Comparison of ENCODE assay signal across 3 cellular contexts in genomic region chr1:35178874-35179380, GRCh38.
TF ChIP-seq lines count a peak whose summit lies in the region.

No MANE protein-coding gene starts in this region.

TF ChIP-seq in K562, 482 proteins besides CTCF, POLR2A, EP300 and RAD21 (continued from another document):
- TF ChIP-seq POLR2AphosphoS5 (IDR thresholded peaks at IDR 0.05; ENCODE audit: control insufficient read depth, insufficient read depth, low read depth, low read length) = peak; percentile 46
- no peak for TF ChIP-seq ZFX (CRISPR knock-in tag; IDR thresholded peaks at IDR 0.05)
- TF ChIP-seq POLR2B (IDR thresholded peaks at IDR 0.05; ENCODE audit: low read depth, partially characterized antibody) = peak; percentile 9
- 0 out of 2 replicates have a peak, but pooled peaks have one; percentile 32 for TF ChIP-seq MYNN (IDR thresholded peaks at IDR 0.05)
- no peak for TF ChIP-seq MYNN (CRISPR knock-in tag; IDR thresholded peaks at IDR 0.05)

TF ChIP-seq in liver, 16 proteins besides CTCF, POLR2A, EP300 and RAD21 (continued from another document):
- TF ChIP-seq MAX (IDR thresholded peaks at IDR 0.05) (peak; percentile 59), HNF4G (IDR thresholded peaks at IDR 0.05) (peak; percentile 78), RXRA (IDR thresholded peaks at IDR 0.05) (peak; percentile 75 to 80), NR2F2 (IDR thresholded peaks at IDR 0.05) (no peak), TAF1 (conservative IDR thresholded peaks at IDR 0.05) (peak; percentile 67), SP1 (IDR thresholded peaks at IDR 0.05) (peak; percentile 94), EGR1 (IDR thresholded peaks at IDR 0.05; ENCODE audit: low read depth in 2 of 2) (peak; percentile 14 to 48), YY1 (IDR thresholded peaks at IDR 0.05) (peak; percentile 95), FOXA2 (IDR thresholded peaks at IDR 0.05) (peak; percentile 68), HNF4A (conservative IDR thresholded peaks at IDR 0.05) (peak; percentile 93), JUND (IDR thresholded peaks at IDR 0.05) (peak; percentile 61 to 63), GABPA (IDR thresholded peaks at IDR 0.05 in 1 of 2, conservative IDR thresholded peaks at IDR 0.05 in 1 of 2) (no peak)
- TF ChIP-seq, protein P1, sequence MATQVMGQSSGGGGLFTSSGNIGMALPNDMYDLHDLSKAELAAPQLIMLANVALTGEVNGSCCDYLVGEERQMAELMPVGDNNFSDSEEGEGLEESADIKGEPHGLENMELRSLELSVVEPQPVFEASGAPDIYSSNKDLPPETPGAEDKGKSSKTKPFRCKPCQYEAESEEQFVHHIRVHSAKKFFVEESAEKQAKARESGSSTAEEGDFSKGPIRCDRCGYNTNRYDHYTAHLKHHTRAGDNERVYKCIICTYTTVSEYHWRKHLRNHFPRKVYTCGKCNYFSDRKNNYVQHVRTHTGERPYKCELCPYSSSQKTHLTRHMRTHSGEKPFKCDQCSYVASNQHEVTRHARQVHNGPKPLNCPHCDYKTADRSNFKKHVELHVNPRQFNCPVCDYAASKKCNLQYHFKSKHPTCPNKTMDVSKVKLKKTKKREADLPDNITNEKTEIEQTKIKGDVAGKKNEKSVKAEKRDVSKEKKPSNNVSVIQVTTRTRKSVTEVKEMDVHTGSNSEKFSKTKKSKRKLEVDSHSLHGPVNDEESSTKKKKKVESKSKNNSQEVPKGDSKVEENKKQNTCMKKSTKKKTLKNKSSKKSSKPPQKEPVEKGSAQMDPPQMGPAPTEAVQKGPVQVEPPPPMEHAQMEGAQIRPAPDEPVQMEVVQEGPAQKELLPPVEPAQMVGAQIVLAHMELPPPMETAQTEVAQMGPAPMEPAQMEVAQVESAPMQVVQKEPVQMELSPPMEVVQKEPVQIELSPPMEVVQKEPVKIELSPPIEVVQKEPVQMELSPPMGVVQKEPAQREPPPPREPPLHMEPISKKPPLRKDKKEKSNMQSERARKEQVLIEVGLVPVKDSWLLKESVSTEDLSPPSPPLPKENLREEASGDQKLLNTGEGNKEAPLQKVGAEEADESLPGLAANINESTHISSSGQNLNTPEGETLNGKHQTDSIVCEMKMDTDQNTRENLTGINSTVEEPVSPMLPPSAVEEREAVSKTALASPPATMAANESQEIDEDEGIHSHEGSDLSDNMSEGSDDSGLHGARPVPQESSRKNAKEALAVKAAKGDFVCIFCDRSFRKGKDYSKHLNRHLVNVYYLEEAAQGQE (IDR thresholded peaks at IDR 0.05) = peak; percentile 74
- TF ChIP-seq, protein P2, sequence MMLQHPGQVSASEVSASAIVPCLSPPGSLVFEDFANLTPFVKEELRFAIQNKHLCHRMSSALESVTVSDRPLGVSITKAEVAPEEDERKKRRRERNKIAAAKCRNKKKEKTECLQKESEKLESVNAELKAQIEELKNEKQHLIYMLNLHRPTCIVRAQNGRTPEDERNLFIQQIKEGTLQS (IDR thresholded peaks at IDR 0.05) = peak; percentile 85
- TF ChIP-seq, protein P3, sequence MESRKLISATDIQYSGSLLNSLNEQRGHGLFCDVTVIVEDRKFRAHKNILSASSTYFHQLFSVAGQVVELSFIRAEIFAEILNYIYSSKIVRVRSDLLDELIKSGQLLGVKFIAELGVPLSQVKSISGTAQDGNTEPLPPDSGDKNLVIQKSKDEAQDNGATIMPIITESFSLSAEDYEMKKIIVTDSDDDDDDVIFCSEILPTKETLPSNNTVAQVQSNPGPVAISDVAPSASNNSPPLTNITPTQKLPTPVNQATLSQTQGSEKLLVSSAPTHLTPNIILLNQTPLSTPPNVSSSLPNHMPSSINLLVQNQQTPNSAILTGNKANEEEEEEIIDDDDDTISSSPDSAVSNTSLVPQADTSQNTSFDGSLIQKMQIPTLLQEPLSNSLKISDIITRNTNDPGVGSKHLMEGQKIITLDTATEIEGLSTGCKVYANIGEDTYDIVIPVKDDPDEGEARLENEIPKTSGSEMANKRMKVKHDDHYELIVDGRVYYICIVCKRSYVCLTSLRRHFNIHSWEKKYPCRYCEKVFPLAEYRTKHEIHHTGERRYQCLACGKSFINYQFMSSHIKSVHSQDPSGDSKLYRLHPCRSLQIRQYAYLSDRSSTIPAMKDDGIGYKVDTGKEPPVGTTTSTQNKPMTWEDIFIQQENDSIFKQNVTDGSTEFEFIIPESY (IDR thresholded peaks at IDR 0.05) = peak; percentile 67

TF ChIP-seq in SK-N-SH treated with all-trans-retinoic acid at 6 μM for 48 hours, 23 proteins besides CTCF, POLR2A, EP300 and RAD21 (continued from another document):
- TF ChIP-seq, protein P4, sequence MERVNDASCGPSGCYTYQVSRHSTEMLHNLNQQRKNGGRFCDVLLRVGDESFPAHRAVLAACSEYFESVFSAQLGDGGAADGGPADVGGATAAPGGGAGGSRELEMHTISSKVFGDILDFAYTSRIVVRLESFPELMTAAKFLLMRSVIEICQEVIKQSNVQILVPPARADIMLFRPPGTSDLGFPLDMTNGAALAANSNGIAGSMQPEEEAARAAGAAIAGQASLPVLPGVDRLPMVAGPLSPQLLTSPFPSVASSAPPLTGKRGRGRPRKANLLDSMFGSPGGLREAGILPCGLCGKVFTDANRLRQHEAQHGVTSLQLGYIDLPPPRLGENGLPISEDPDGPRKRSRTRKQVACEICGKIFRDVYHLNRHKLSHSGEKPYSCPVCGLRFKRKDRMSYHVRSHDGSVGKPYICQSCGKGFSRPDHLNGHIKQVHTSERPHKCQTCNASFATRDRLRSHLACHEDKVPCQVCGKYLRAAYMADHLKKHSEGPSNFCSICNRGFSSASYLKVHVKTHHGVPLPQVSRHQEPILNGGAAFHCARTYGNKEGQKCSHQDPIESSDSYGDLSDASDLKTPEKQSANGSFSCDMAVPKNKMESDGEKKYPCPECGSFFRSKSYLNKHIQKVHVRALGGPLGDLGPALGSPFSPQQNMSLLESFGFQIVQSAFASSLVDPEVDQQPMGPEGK (CRISPR knock-in tag; IDR thresholded peaks at IDR 0.05; ENCODE audit: borderline replicate concordance) = no peak
- TF ChIP-seq, protein P5, sequence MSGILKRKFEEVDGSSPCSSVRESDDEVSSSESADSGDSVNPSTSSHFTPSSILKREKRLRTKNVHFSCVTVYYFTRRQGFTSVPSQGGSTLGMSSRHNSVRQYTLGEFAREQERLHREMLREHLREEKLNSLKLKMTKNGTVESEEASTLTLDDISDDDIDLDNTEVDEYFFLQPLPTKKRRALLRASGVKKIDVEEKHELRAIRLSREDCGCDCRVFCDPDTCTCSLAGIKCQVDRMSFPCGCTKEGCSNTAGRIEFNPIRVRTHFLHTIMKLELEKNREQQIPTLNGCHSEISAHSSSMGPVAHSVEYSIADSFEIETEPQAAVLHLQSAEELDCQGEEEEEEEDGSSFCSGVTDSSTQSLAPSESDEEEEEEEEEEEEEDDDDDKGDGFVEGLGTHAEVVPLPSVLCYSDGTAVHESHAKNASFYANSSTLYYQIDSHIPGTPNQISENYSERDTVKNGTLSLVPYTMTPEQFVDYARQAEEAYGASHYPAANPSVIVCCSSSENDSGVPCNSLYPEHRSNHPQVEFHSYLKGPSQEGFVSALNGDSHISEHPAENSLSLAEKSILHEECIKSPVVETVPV (CRISPR knock-in tag; IDR thresholded peaks at IDR 0.05) = no peak
- TF ChIP-seq TOX (CRISPR knock-in tag; IDR thresholded peaks at IDR 0.05; ENCODE audit: borderline replicate concordance) = no peak
